In the genomic region with DNA sequence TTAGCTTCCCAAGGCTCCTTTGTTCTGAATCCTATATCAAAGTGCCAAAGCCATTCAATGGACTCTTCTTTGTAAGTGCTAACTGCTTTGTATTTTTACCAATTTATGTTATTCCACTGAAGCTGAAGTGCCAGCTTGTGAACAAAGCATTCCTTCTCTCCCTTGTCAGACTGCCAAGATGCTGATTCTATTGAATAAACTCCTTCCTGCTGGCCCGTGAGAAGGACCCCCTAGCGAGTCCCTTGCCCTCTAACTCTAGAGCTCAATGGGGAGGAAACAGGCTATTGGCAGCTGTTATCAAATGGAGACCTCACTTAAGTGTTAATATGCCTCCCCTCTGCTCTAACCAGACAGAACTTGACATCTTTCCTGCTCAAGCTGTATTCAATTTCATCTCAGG, we compare ENCODE assay signal across 16 cellular contexts.
DNase-seq lines count a peak whose midpoint lies in the region; ATAC-seq and TF ChIP-seq lines count a peak whose summit lies in the region.
"Had no signal": no experiment of that assay in that cellular context is flagged by ENCODE, and none has a peak within 500 bp of the region (broad histone marks: within the 10 kb centered on the region; RNA-seq: fewer than 3 reads in every experiment).

No MANE protein-coding gene starts in this region.

- no peak overlapping the region for H3K27ac ChIP-seq in foreskin keratinocyte
- H3K27ac ChIP-seq: tibial artery had no signal

- no peak for ATAC-seq in HG03135 (IDR thresholded peaks at IDR 0.05; ENCODE audit: unreplicated experiment)
- no peak for ATAC-seq in mucosa of descending colon
- no peak for ATAC-seq in foreskin keratinocyte
- ATAC-seq: left colon had no signal

- peaks cover 23% of the 10 kb centered on the region for H3K9me3 ChIP-seq in mucosa of descending colon
- H3K9me3 ChIP-seq: Caco-2, SK-N-SH had no signal

- H3K4me3 ChIP-seq in mucosa of descending colon: no peak overlapping the region
- H3K4me3 ChIP-seq: tibial artery had no signal

- H3K4me1 ChIP-seq in mucosa of descending colon (ENCODE audit: low read depth) (no peaks in the 10 kb centered on the region), foreskin keratinocyte (no peaks in the 10 kb centered on the region)
- H3K4me1 ChIP-seq: Caco-2, tibial artery had no signal

- intact Hi-C loops in mucosa of descending colon (cut with DNase I, micrococcal nuclease): no loop called here

- DNase-seq in ELF-1 (ENCODE audit: low read depth, low spot score) (peak; percentile 58), NCI-H2029 (lab: John Stamatoyannopoulos, UW) (peak; percentile 21), cerebellar cortex (ENCODE audit: low spot score) (peak; percentile 17), medulla oblongata (ENCODE audit: extremely low spot score) (peak; percentile 78), mucosa of descending colon (no peak), foreskin keratinocyte (no peak), NCI-H1436 (lab: John Stamatoyannopoulos, UW) (no peak)
- DNase-seq: activated CD4-positive, alpha-beta T cell treated with anti-CD3 and anti-CD28 coated beads, Interleukin-2, amount 50 U/mL, for 1 hour; activated T-cell treated with anti-CD3 and anti-CD28 coated beads, Interleukin-2, amount 50 U/mL, for 48 hours; Caco-2; glutamatergic neuron; left colon; NCI-H2171 treated with DMSO at 0.1 percent for 48 hours; SK-N-SH; tibial artery had no signal

- no peaks in the 10 kb centered on the region for H3K27me3 ChIP-seq in foreskin keratinocyte
- H3K27me3 ChIP-seq: tibial artery had no signal

- no peaks in the 10 kb centered on the region for H3K36me3 ChIP-seq in mucosa of descending colon (ENCODE audit: low read depth)
- H3K36me3 ChIP-seq: tibial artery had no signal

- TF ChIP-seq CTCF in mucosa of descending colon (IDR thresholded peaks at IDR 0.05) (no peak), foreskin keratinocyte (conservative IDR thresholded peaks at IDR 0.05) (no peak)

Comparison
In these comparisons a context has a peak if more than half of its experiments do, and no peak if none do; other contexts are left out.
1. DNase-seq: peak in ELF-1 (single experiment), NCI-H2029 (single experiment), cerebellar cortex (single experiment) and medulla oblongata (single experiment); none in mucosa of descending colon (0 of 3), foreskin keratinocyte (0 of 2) and NCI-H1436 (single experiment).